30 cellular contexts compared by ENCODE assay signal in genomic region chr19:47498561-47498960, GRCh38. TPM values are rescaled to one million over a fixed set of nuclear protein-coding genes. Genes with fewer than 3 reads are reported as not detected.
DNase-seq lines count a peak whose midpoint lies in the region; ATAC-seq and TF ChIP-seq lines count a peak whose summit lies in the region.
"Had no signal": no experiment of that assay in that cellular context is flagged by ENCODE, and none has a peak within 500 bp of the region (broad histone marks: within the 10 kb centered on the region; RNA-seq: fewer than 3 reads in every experiment).

No MANE protein-coding gene starts in this region.

- in situ Hi-C loops in gastrocnemius medialis (cut with MboI; ENCODE audit: low sequenced_read_pairs in 4 of 4) = no loop called here

- no peak for TF ChIP-seq POLR2A in gastrocnemius medialis (IDR thresholded peaks at IDR 0.05)

- ATAC-seq in activated naive CD4-positive, alpha-beta T cell treated with anti-CD3 and anti-CD28 coated beads, Interleukin-2, amount 50 U/mL, for 72 hours = no peak
- no peak for ATAC-seq in gastrocnemius medialis
- ATAC-seq: A549; natural killer cell treated with Interleukin-12 subunit alpha and Interleukin-12 subunit beta and Interleukin-15 and Interleukin-18, amount 100 ng/mL, for 72 hours; SK-N-SH treated with all-trans-retinoic acid at 6 μM for 48 hours had no signal

- DNase-seq in activated naive CD4-positive, alpha-beta T cell treated with anti-CD3 and anti-CD28 coated beads, Interleukin-2, amount 50 U/mL, for 72 hours (ENCODE audit: low spot score in 2 of 2) = no peak
- no peak for DNase-seq in activated naive CD4-positive, alpha-beta T cell treated with anti-CD3 and anti-CD28 coated beads for 36 hours
- DNase-seq in dorsolateral prefrontal cortex (no peak), gastrocnemius medialis (no peak), NCI-H128 (lab: John Stamatoyannopoulos, UW; ENCODE audit: unreplicated experiment) (no peak), HT-29 (ENCODE audit: low spot score) (no peak), anterior cingulate cortex (lab: John Stamatoyannopoulos, UW) (no peak)
- DNase-seq: activated CD4-positive, alpha-beta memory T cell treated with anti-CD3 and anti-CD28 coated beads for 36 hours; activated CD4-positive, alpha-beta T cell treated with anti-CD3 and anti-CD28 coated beads for 1 hour; activated CD8-positive, alpha-beta memory T cell treated with anti-CD3 and anti-CD28 coated beads, Interleukin-2, amount 50 U/mL, for 48 hours; brain microvascular endothelial cell; GOT3; NCI-H1417 treated with DMSO at 0.1 percent for 48 hours; NCI-H526; NK-92 treated with Interleukin-12 subunit alpha and Interleukin-12 subunit beta, amount 100 ng/mL, for 24 hours; stimulated activated CD4-positive, alpha-beta T cell treated with anti-CD3 and anti-CD28 coated beads, Interleukin-12 subunit alpha, Interleukin-12 subunit beta, amount 100 ng/mL, for 4 hours; stimulated activated CD4-positive, alpha-beta T cell treated with anti-CD3 and anti-CD28 coated beads, Interleukin-2, amount 100 ng/mL, for 48 hours; tibial artery had no signal

- H3K36me3 Mint-ChIP-seq in activated naive CD4-positive, alpha-beta T cell treated with anti-CD3 and anti-CD28 coated beads, Interleukin-2, amount 50 U/mL, for 72 hours = no peaks in the 10 kb centered on the region
- peaks cover 3% of the 10 kb centered on the region for H3K36me3 Mint-ChIP-seq in activated naive CD4-positive, alpha-beta T cell treated with anti-CD3 and anti-CD28 coated beads for 36 hours (ENCODE audit: low read depth)
- H3K36me3 Mint-ChIP-seq: natural killer cell treated with Interleukin-12 subunit alpha and Interleukin-12 subunit beta and Interleukin-15 and Interleukin-18, amount 100 ng/mL, for 72 hours had no signal

- H3K4me3 ChIP-seq in dorsolateral prefrontal cortex (no peak overlapping the region), gastrocnemius medialis (no peak overlapping the region)
- H3K4me3 ChIP-seq: A549, right atrium auricular region, tibial artery, vagina had no signal

- no peaks in the 10 kb centered on the region for H3K27me3 Mint-ChIP-seq in activated naive CD4-positive, alpha-beta T cell treated with anti-CD3 and anti-CD28 coated beads for 36 hours (ENCODE audit: low read depth)
- H3K27me3 Mint-ChIP-seq: activated CD4-positive, alpha-beta memory T cell treated with anti-CD3 and anti-CD28 coated beads for 36 hours; CD4-positive, alpha-beta memory T cell; natural killer cell treated with Interleukin-12 subunit alpha and Interleukin-12 subunit beta and Interleukin-15 and Interleukin-18, amount 100 ng/mL, for 72 hours had no signal

- H3K9me3 Mint-ChIP-seq in activated naive CD4-positive, alpha-beta T cell treated with anti-CD3 and anti-CD28 coated beads, Interleukin-2, amount 50 U/mL, for 72 hours = no peaks in the 10 kb centered on the region
- no peaks in the 10 kb centered on the region for H3K9me3 Mint-ChIP-seq in activated naive CD4-positive, alpha-beta T cell treated with anti-CD3 and anti-CD28 coated beads for 36 hours
- H3K9me3 Mint-ChIP-seq: activated CD4-positive, alpha-beta memory T cell treated with anti-CD3 and anti-CD28 coated beads for 36 hours; activated T-helper 2 cell treated with anti-CD3 and anti-CD28 coated beads, Interferon-gamma antibody, Interleukin-2, Interleukin-4, amounts not matched to agents 10 μg/mL and 5 μg/mL and 100 μg/mL, durations not matched to agents 14 hours and 24 hours and 36 hours; CD4-positive, alpha-beta memory T cell; natural killer cell treated with Interleukin-12 subunit alpha and Interleukin-12 subunit beta and Interleukin-15 and Interleukin-18, amount 100 ng/mL, for 72 hours; T-helper 1 cell treated with Interleukin-12 subunit alpha and Interleukin-12 subunit beta and Interleukin-4 antibody, amounts not matched to agents 30 μg/mL and 1 μg/mL, for 36 hours had no signal

- peaks cover 28 to 53% of the 10 kb centered on the region in 2 donors for H3K4me1 ChIP-seq in gastrocnemius medialis
- H3K4me1 ChIP-seq: A549 had no signal

- H3K4me1 Mint-ChIP-seq in activated naive CD4-positive, alpha-beta T cell treated with anti-CD3 and anti-CD28 coated beads for 36 hours (ENCODE audit: low read depth) = peaks cover 6% of the 10 kb centered on the region

- peak overlapping the region; percentile 68; the same call in 1 of the 2 replicates for H3K27ac ChIP-seq in VCaP
- peak overlapping the region in 53 of 59 donors; percentile 14 to 96 (median 83) for H3K27ac ChIP-seq in dorsolateral prefrontal cortex
- H3K27ac ChIP-seq in gastrocnemius medialis = peak overlapping the region; percentile 72 to 86 (median 74)
- H3K27ac ChIP-seq: A549, brain microvascular endothelial cell, parathyroid adenoma, tibial artery, vagina had no signal

- H3K27ac Mint-ChIP-seq in activated naive CD4-positive, alpha-beta T cell treated with anti-CD3 and anti-CD28 coated beads, Interleukin-2, amount 50 U/mL, for 72 hours = peak overlapping the region; percentile 63 to 72
- no peak overlapping the region for H3K27ac Mint-ChIP-seq in activated naive CD4-positive, alpha-beta T cell treated with anti-CD3 and anti-CD28 coated beads for 36 hours
- H3K27ac Mint-ChIP-seq: activated CD4-positive, alpha-beta memory T cell treated with anti-CD3 and anti-CD28 coated beads for 36 hours; activated T-helper 2 cell treated with anti-CD3 and anti-CD28 coated beads, Interferon-gamma antibody, Interleukin-2, Interleukin-4, amounts not matched to agents 10 μg/mL and 5 μg/mL and 100 μg/mL, durations not matched to agents 14 hours and 24 hours and 36 hours; T-helper 1 cell treated with Interleukin-12 subunit alpha and Interleukin-12 subunit beta and Interleukin-4 antibody, amounts not matched to agents 30 μg/mL and 1 μg/mL, for 36 hours had no signal

- intact Hi-C loops in activated naive CD4-positive, alpha-beta T cell treated with anti-CD3 and anti-CD28 coated beads for 36 hours (cut with micrococcal nuclease) = no loop called here
- intact Hi-C loops in dorsolateral prefrontal cortex (cut with DNase I) = no loop called here
- intact Hi-C loops in gastrocnemius medialis (cut with DNase I; ENCODE audit: low total_unique reads) = loop anchor here (5.0 kb wide), 1 partner anchor 199 kb away; no protein-coding TSS in a partner anchor

- H3K27me3 ChIP-seq in dorsolateral prefrontal cortex = no peaks in the 10 kb centered on the region
- no peaks in the 10 kb centered on the region for H3K27me3 ChIP-seq in gastrocnemius medialis
- H3K27me3 ChIP-seq: brain microvascular endothelial cell, right atrium auricular region, tibial artery, vagina had no signal

- H3K36me3 ChIP-seq in gastrocnemius medialis = peaks cover 0 to 54% of the 10 kb centered on the region in 2 donors

- TF ChIP-seq CTCF in VCaP (conservative IDR thresholded peaks at IDR 0.05) (no peak), dorsolateral prefrontal cortex (IDR thresholded peaks at IDR 0.05 in 54 of 56, conservative IDR thresholded peaks at IDR 0.05 in 2 of 56; ENCODE audit: low read depth in 1 of 56, partially characterized antibody in 56 of 56) (no peak), gastrocnemius medialis (IDR thresholded peaks at IDR 0.05 in 4 of 5, conservative IDR thresholded peaks at IDR 0.05 in 1 of 5) (no peak)

- H3K9me3 ChIP-seq in gastrocnemius medialis = no peaks in the 10 kb centered on the region
- H3K9me3 ChIP-seq: A549, right atrium auricular region, tibial artery, vagina had no signal

- H3K4me3 Mint-ChIP-seq in activated naive CD4-positive, alpha-beta T cell treated with anti-CD3 and anti-CD28 coated beads for 36 hours = no peak overlapping the region
- H3K4me3 Mint-ChIP-seq: activated CD4-positive, alpha-beta memory T cell treated with anti-CD3 and anti-CD28 coated beads for 36 hours; CD4-positive, alpha-beta memory T cell; natural killer cell treated with Interleukin-12 subunit alpha and Interleukin-12 subunit beta and Interleukin-15 and Interleukin-18, amount 100 ng/mL, for 72 hours; T-helper 1 cell treated with Interleukin-12 subunit alpha and Interleukin-12 subunit beta and Interleukin-4 antibody, amounts not matched to agents 30 μg/mL and 1 μg/mL, for 36 hours had no signal

- CTCF ChIA-PET in activated naive CD4-positive, alpha-beta T cell treated with anti-CD3 and anti-CD28 coated beads for 36 hours (lab: Charles Lee) = no interaction called here

RNA-seq across cellular contexts. Expression of gene KPTN, which starts 14.5 kb away (rescaled TPM):
- 10 to 100 TPM; 15.3 to 24.8 TPM for total RNA-seq in activated naive CD4-positive, alpha-beta T cell treated with anti-CD3 and anti-CD28 coated beads, Interleukin-2, amount 50 U/mL, for 72 hours
- total RNA-seq in activated naive CD4-positive, alpha-beta T cell treated with anti-CD3 and anti-CD28 coated beads for 36 hours = 10 to 100 TPM; 14.2 to 15.5 TPM
- total RNA-seq in dorsolateral prefrontal cortex (10 to 100 TPM in 119 of 120 experiments, 1 to 10 TPM in 1; 9.5 to 40.3 (median 18.4) TPM), gastrocnemius medialis (1 to 10 TPM in 3 of 4 donors, under 1 TPM in 1; 0.91 to 6.4 (median 3.9) TPM)
- 26.2 and 30.1 TPM in 2 replicates for total RNA-seq in HT-29 (2014; rRNA removed; shearing (Covaris generic))

RNA-seq across cellular contexts. Expression of gene NAPA, which starts 16.3 kb away (rescaled TPM):
- 10 to 100 TPM; 69.7 to 78.5 TPM for total RNA-seq in activated naive CD4-positive, alpha-beta T cell treated with anti-CD3 and anti-CD28 coated beads, Interleukin-2, amount 50 U/mL, for 72 hours
- total RNA-seq in activated naive CD4-positive, alpha-beta T cell treated with anti-CD3 and anti-CD28 coated beads for 36 hours = 10 to 100 TPM; 72.5 to 75.1 TPM
- 100 to 1,000 TPM; 102 to 294 (median 206) TPM for total RNA-seq in dorsolateral prefrontal cortex
- total RNA-seq in gastrocnemius medialis = 100 to 1,000 TPM; 127 to 272 (median 212) TPM
- 193 and 224 TPM in 2 replicates for total RNA-seq in HT-29 (2014; rRNA removed; shearing (Covaris generic))

RNA-seq across cellular contexts. Expression of gene SLC8A2, which starts 26.9 kb away (rescaled TPM):
- under 1 TPM; 0.11 to 0.41 TPM for total RNA-seq in activated naive CD4-positive, alpha-beta T cell treated with anti-CD3 and anti-CD28 coated beads, Interleukin-2, amount 50 U/mL, for 72 hours
- not detected for total RNA-seq in activated naive CD4-positive, alpha-beta T cell treated with anti-CD3 and anti-CD28 coated beads for 36 hours
- total RNA-seq in dorsolateral prefrontal cortex = 100 to 1,000 TPM in 69 of 120 experiments, 10 to 100 TPM in 51; 22.2 to 179 (median 105) TPM
- not detected for total RNA-seq in gastrocnemius medialis
- total RNA-seq in HT-29 (2014; rRNA removed; shearing (Covaris generic)) = 0.83 and 3.6 TPM in 2 replicates
- total RNA-seq: activated T-helper 2 cell treated with anti-CD3 and anti-CD28 coated beads, Interferon-gamma antibody, Interleukin-2, Interleukin-4, amounts not matched to agents 10 μg/mL and 5 μg/mL and 100 μg/mL, durations not matched to agents 14 hours and 24 hours and 36 hours; CD4-positive, alpha-beta memory T cell; lung microvascular endothelial cell; mononuclear cell; natural killer cell treated with Interleukin-12 subunit alpha and Interleukin-12 subunit beta and Interleukin-15 and Interleukin-18, amount 100 ng/mL, for 72 hours had no signal
